15 cellular contexts compared by ENCODE assay signal in genomic region chr11:60165538-60165937, GRCh38.
"Had no signal": no experiment of that assay in that cellular context is flagged by ENCODE, and none has a peak within 500 bp of the region (broad histone marks: within the 10 kb centered on the region; RNA-seq: fewer than 3 reads in every experiment).

No MANE protein-coding gene starts in this region.

- H3K4me3 ChIP-seq: colonic mucosa, tibial nerve had no signal

- DNase-seq: activated CD4-positive, alpha-beta T cell treated with anti-CD3 and anti-CD28 coated beads, Interleukin-2, amount 50 U/mL, for 1 hour; activated effector memory CD4-positive, alpha-beta T cell treated with Interleukin-2 at 50 U/mL for 16 hours; activated naive CD4-positive, alpha-beta T cell treated with anti-CD3 and anti-CD28 coated beads, Interleukin-2, amount 50 U/mL, for 16 hours; caudate nucleus; colonic mucosa; effector CD4-positive, alpha-beta T cell; head of caudate nucleus; immature natural killer cell; nucleus accumbens; substantia nigra had no signal

- H3K27ac ChIP-seq: colonic mucosa, tibial nerve had no signal

- H3K27ac Mint-ChIP-seq: immature natural killer cell; nephron; stimulated activated memory B cell treated with anti-CD40 and anti-IgM and Interleukin-4, amounts not matched to agents 10 μg/mL and 1 μg/mL and 100 μg/mL, for 72 hours; WTC11 had no signal

- H3K9me3 ChIP-seq: colonic mucosa had no signal

- H3K27me3 ChIP-seq: colonic mucosa, tibial nerve had no signal

- H3K4me1 Mint-ChIP-seq: immature natural killer cell; nephron; stimulated activated memory B cell treated with anti-CD40 and anti-IgM and Interleukin-4, amounts not matched to agents 10 μg/mL and 1 μg/mL and 100 μg/mL, for 72 hours; WTC11 had no signal

- H3K4me1 ChIP-seq: colonic mucosa, tibial nerve had no signal

- ATAC-seq: stimulated activated memory B cell treated with anti-CD40 and anti-IgM and Interleukin-4, amounts not matched to agents 10 μg/mL and 1 μg/mL and 100 μg/mL, for 72 hours; WTC11 had no signal

- H3K36me3 ChIP-seq: colonic mucosa, tibial nerve had no signal

- H3K9me3 Mint-ChIP-seq: immature natural killer cell had no signal

- H3K36me3 Mint-ChIP-seq: immature natural killer cell; stimulated activated memory B cell treated with anti-CD40 and anti-IgM and Interleukin-4, amounts not matched to agents 10 μg/mL and 1 μg/mL and 100 μg/mL, for 72 hours had no signal

- FAIRE-seq: frontal cortex had no signal

- H3K4me3 Mint-ChIP-seq: immature natural killer cell; nephron; stimulated activated memory B cell treated with anti-CD40 and anti-IgM and Interleukin-4, amounts not matched to agents 10 μg/mL and 1 μg/mL and 100 μg/mL, for 72 hours; WTC11 had no signal
